ENCODE assay signal across 9 cellular contexts in the genomic region with DNA sequence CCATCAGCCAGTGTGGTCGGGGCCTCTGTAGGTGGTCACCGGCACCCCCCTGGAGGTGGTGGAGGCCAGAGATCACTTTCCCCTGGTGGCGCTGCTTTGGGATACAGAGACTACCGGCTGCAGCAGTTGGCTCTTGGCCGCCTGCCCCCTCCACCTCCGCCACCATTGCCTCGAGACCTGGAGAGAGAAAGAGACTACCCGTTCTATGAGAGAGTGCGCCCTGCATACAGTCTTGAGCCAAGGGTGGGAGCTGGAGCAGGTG. TPM values are rescaled to one million over a fixed set of nuclear protein-coding genes. Genes with fewer than 3 reads are reported as not detected.
A peak's percentile ranks its signal among the peaks of the same experiment; 100 is the strongest.
DNase-seq lines count a peak whose midpoint lies in the region; ATAC-seq and TF ChIP-seq lines count a peak whose summit lies in the region.
"Had no signal": no experiment of that assay in that cellular context is flagged by ENCODE, and none has a peak within 500 bp of the region (broad histone marks: within the 10 kb centered on the region; RNA-seq: fewer than 3 reads in every experiment).

No MANE protein-coding gene starts in this region.

- H3K36me3 Mint-ChIP-seq in CD8-positive, alpha-beta memory T cell: peaks cover 3 to 8% (median 7%) of the 10 kb centered on the region in 3 donors
- peaks cover 53% of the 10 kb centered on the region for H3K36me3 Mint-ChIP-seq in activated CD4-positive, alpha-beta memory T cell treated with anti-CD3 and anti-CD28 coated beads for 36 hours
- H3K36me3 Mint-ChIP-seq in activated T-cell treated with anti-CD3 and anti-CD28 coated beads, Interleukin-2, amount 50 U/mL, for 4 hours (ENCODE audit: insufficient read depth): peaks cover 43% of the 10 kb centered on the region

- POLR2A ChIA-PET in CD8-positive, alpha-beta memory T cell (lab: Charles Lee): interaction anchor here (2.2 to 3.1 kb wide), 2 partner anchors 69 to 130 kb away, joined by 16 to 42 read pairs; a partner anchor contains a TSS
- POLR2A ChIA-PET in activated CD4-positive, alpha-beta memory T cell treated with anti-CD3 and anti-CD28 coated beads for 36 hours (lab: Charles Lee): interaction anchor here (1.1 to 3.7 kb wide), 6 partner anchors 9 to 133 kb away, joined by 3 to 16 read pairs (median 14); a partner anchor contains a TSS

- H4K20me1 ChIP-seq in Loucy (ENCODE audit: insufficient read depth, low read length, poor library complexity, severe bottlenecking): peaks cover 57% of the 10 kb centered on the region

- H3K4me3 Mint-ChIP-seq in CD8-positive, alpha-beta memory T cell: no peak overlapping the region
- H3K4me3 Mint-ChIP-seq in activated CD4-positive, alpha-beta memory T cell treated with anti-CD3 and anti-CD28 coated beads for 36 hours: no peak overlapping the region
- H3K4me3 Mint-ChIP-seq in activated T-cell treated with anti-CD3 and anti-CD28 coated beads, Interleukin-2, amount 50 U/mL, for 4 hours: no peak overlapping the region
- H3K4me3 Mint-ChIP-seq: memory B cell had no signal

- H3K9me3 Mint-ChIP-seq in CD8-positive, alpha-beta memory T cell: no peaks in the 10 kb centered on the region
- no peaks in the 10 kb centered on the region for H3K9me3 Mint-ChIP-seq in activated CD4-positive, alpha-beta memory T cell treated with anti-CD3 and anti-CD28 coated beads for 36 hours
- H3K9me3 Mint-ChIP-seq in activated T-cell treated with anti-CD3 and anti-CD28 coated beads, Interleukin-2, amount 50 U/mL, for 4 hours: no peaks in the 10 kb centered on the region
- H3K9me3 Mint-ChIP-seq: memory B cell had no signal

- H3K9me2 ChIP-seq in Loucy (replicated peaks; ENCODE audit: low read depth, low read length): no peaks in the 10 kb centered on the region

- H3K27me3 Mint-ChIP-seq in CD8-positive, alpha-beta memory T cell: no peaks in the 10 kb centered on the region
- H3K27me3 Mint-ChIP-seq in activated CD4-positive, alpha-beta memory T cell treated with anti-CD3 and anti-CD28 coated beads for 36 hours: no peaks in the 10 kb centered on the region
- no peaks in the 10 kb centered on the region for H3K27me3 Mint-ChIP-seq in activated T-cell treated with anti-CD3 and anti-CD28 coated beads, Interleukin-2, amount 50 U/mL, for 4 hours (ENCODE audit: low read depth)
- H3K27me3 Mint-ChIP-seq: memory B cell had no signal

- H3F3A ChIP-seq in Loucy (ENCODE audit: low read depth): no peaks in the 10 kb centered on the region

- H3K9ac ChIP-seq in Loucy (ENCODE audit: low read depth, low read length, poor library complexity, severe bottlenecking): peak overlapping the region; percentile 85

- ATAC-seq in activated T-cell treated with anti-CD3 and anti-CD28 coated beads, Interleukin-2, amount 50 U/mL, for 4 hours: no peak
- ATAC-seq in HG02981 (IDR thresholded peaks at IDR 0.05; ENCODE audit: unreplicated experiment): no peak

- H3K4me2 ChIP-seq in Loucy (ENCODE audit: low read depth, low read length, poor library complexity, severe bottlenecking): peak overlapping the region; percentile 95

- DNase-seq in CD8-positive, alpha-beta memory T cell: no peak
- no peak for DNase-seq in esophagus squamous epithelium (lab: John Stamatoyannopoulos, UW)
- peak in 4 of 5 donors; percentile 24 to 60 (median 44) for DNase-seq in ovary
- DNase-seq in activated CD4-positive, alpha-beta memory T cell treated with anti-CD3 and anti-CD28 coated beads for 36 hours: no peak
- DNase-seq in activated T-cell treated with anti-CD3 and anti-CD28 coated beads, Interleukin-2, amount 50 U/mL, for 4 hours: no peak
- no peak for DNase-seq in NCI-H748 (lab: John Stamatoyannopoulos, UW; ENCODE audit: unreplicated experiment)

- peaks cover 73% of the 10 kb centered on the region for H3K79me2 ChIP-seq in Loucy (ENCODE audit: insufficient read depth, low read length)

- H2AFZ ChIP-seq in Loucy (ENCODE audit: low read length): no peak overlapping the region

- no peak overlapping the region for H3K27ac Mint-ChIP-seq in CD8-positive, alpha-beta memory T cell
- H3K27ac Mint-ChIP-seq in activated CD4-positive, alpha-beta memory T cell treated with anti-CD3 and anti-CD28 coated beads for 36 hours: no peak overlapping the region
- H3K27ac Mint-ChIP-seq: memory B cell had no signal

- WGBS in esophagus squamous epithelium, 2 donors: 0% methylated on average over 2 of the region's 9 CpGs; no CpG with 5 or more reads in 1 of the 2 donors
- 4 to 13% (median 4%) methylated on average over 9 of the region's 9 CpGs for WGBS in ovary, 3 donors

- peaks cover 64 to 74% (median 74%) of the 10 kb centered on the region in 3 donors for H3K4me1 Mint-ChIP-seq in CD8-positive, alpha-beta memory T cell
- H3K4me1 Mint-ChIP-seq in activated CD4-positive, alpha-beta memory T cell treated with anti-CD3 and anti-CD28 coated beads for 36 hours (ENCODE audit: low read depth): peaks cover 66% of the 10 kb centered on the region
- peaks cover 67% of the 10 kb centered on the region for H3K4me1 Mint-ChIP-seq in activated T-cell treated with anti-CD3 and anti-CD28 coated beads, Interleukin-2, amount 50 U/mL, for 4 hours (ENCODE audit: low read depth)

- TF ChIP-seq EP300 in ovary (IDR thresholded peaks at IDR 0.05): no peak

- peaks cover 60% of the 10 kb centered on the region for H3K4me1 ChIP-seq in CD8-positive, alpha-beta memory T cell (ENCODE audit: insufficient read depth, low read length)
- H3K4me1 ChIP-seq in Loucy (ENCODE audit: insufficient read depth, low read length, poor library complexity, severe bottlenecking): peaks cover 61% of the 10 kb centered on the region
- H3K4me1 ChIP-seq in esophagus squamous epithelium: peaks cover 30 to 70% (median 45%) of the 10 kb centered on the region in 3 donors
- peaks cover 13% of the 10 kb centered on the region for H3K4me1 ChIP-seq in ovary (ENCODE audit: insufficient read depth)

- H3K27me3 ChIP-seq in CD8-positive, alpha-beta memory T cell (ENCODE audit: insufficient read depth, low read length, poor library complexity, severe bottlenecking): no peaks in the 10 kb centered on the region
- H3K27me3 ChIP-seq in Loucy (ENCODE audit: insufficient read depth, low read length, poor library complexity, severe bottlenecking) (no peaks in the 10 kb centered on the region), esophagus squamous epithelium (no peaks in the 10 kb centered on the region), ovary (no peaks in the 10 kb centered on the region)

- intact Hi-C loops in esophagus squamous epithelium (cut with DNase I) (no loop called here), ovary (cut with DNase I) (loop anchor here in 1 of 4 donors (10.0 kb wide), 1 partner anchor 55 kb away; a partner anchor contains a TSS)
- intact Hi-C loops in activated CD4-positive, alpha-beta memory T cell treated with anti-CD3 and anti-CD28 coated beads for 36 hours (cut with micrococcal nuclease): no loop called here

- TF ChIP-seq CTCF in Loucy (conservative IDR thresholded peaks at IDR 0.05; ENCODE audit: low read length) (0 out of 2 replicates have a peak, but pooled peaks have one; percentile 12), esophagus squamous epithelium (IDR thresholded peaks at IDR 0.05) (no peak), ovary (IDR thresholded peaks at IDR 0.05) (no peak)

- H3K9me3 ChIP-seq in CD8-positive, alpha-beta memory T cell (ENCODE audit: low read length): no peaks in the 10 kb centered on the region
- H3K9me3 ChIP-seq in Loucy (ENCODE audit: insufficient read depth, low read depth, low read length) (no peaks in the 10 kb centered on the region), esophagus squamous epithelium (no peaks in the 10 kb centered on the region), ovary (no peaks in the 10 kb centered on the region)

- CTCF ChIA-PET in CD8-positive, alpha-beta memory T cell (lab: Charles Lee): interaction anchor here (1.1 to 8.2 kb wide), 5 partner anchors 9 to 132 kb away, joined by 4 to 77 read pairs (median 9); a partner anchor contains a TSS
- CTCF ChIA-PET in activated CD4-positive, alpha-beta memory T cell treated with anti-CD3 and anti-CD28 coated beads for 36 hours (lab: Charles Lee): interaction anchor here (1.2 to 8.5 kb wide), 5 partner anchors 9 to 156 kb away, joined by 5 to 107 read pairs (median 36); a partner anchor contains a TSS

- H3K36me3 ChIP-seq in CD8-positive, alpha-beta memory T cell (ENCODE audit: insufficient read depth, low read length): peaks cover 4% of the 10 kb centered on the region
- H3K36me3 ChIP-seq in Loucy (ENCODE audit: insufficient read depth, low read length) (peaks cover 41% of the 10 kb centered on the region), esophagus squamous epithelium (peaks cover 0 to 19% (median 0%) of the 10 kb centered on the region in 3 donors), ovary (no peaks in the 10 kb centered on the region)

- H3K4me3 ChIP-seq in CD8-positive, alpha-beta memory T cell (ENCODE audit: low read length): peak overlapping the region; percentile 80
- H3K4me3 ChIP-seq in Loucy (ENCODE audit: low read length, poor library complexity, severe bottlenecking) (peak overlapping the region; percentile 83), esophagus squamous epithelium (peak overlapping the region; percentile 83 to 90 (median 88)), ovary (peak overlapping the region; percentile 96)

- H3K27ac ChIP-seq in CD8-positive, alpha-beta memory T cell (ENCODE audit: low read depth, low read length): peak overlapping the region; percentile 97
- H3K27ac ChIP-seq in esophagus squamous epithelium: peak overlapping the region; percentile 88 to 98 (median 94)
- H3K27ac ChIP-seq in ovary: no peak overlapping the region

- no peak for TF ChIP-seq POLR2A in esophagus squamous epithelium (IDR thresholded peaks at IDR 0.05)
- no peak for TF ChIP-seq POLR2A in ovary (IDR thresholded peaks at IDR 0.05)

RNA-seq across cellular contexts. Expression of a gene that starts 1.0 kb away (rescaled TPM):
- 10 to 100 TPM; 53.9 to 54.0 TPM for total RNA-seq in CD8-positive, alpha-beta memory T cell
- polyA plus RNA-seq in CD8-positive, alpha-beta memory T cell: 10.7 TPM
- total RNA-seq in esophagus squamous epithelium: 10 to 100 TPM; 10.5 to 39.5 (median 23.0) TPM
- 10 to 100 TPM; 21.2 to 28.7 (median 26.2) TPM for total RNA-seq in ovary
- 1 to 10 TPM; 3.4 to 3.5 TPM for polyA plus RNA-seq in ovary
- total RNA-seq in activated CD4-positive, alpha-beta memory T cell treated with anti-CD3 and anti-CD28 coated beads for 36 hours: 10 to 100 TPM; 59.1 to 60.2 TPM
- total RNA-seq in activated T-cell treated with anti-CD3 and anti-CD28 coated beads, Interleukin-2, amount 50 U/mL, for 4 hours: 10 to 100 TPM; 44.5 to 49.2 (median 47.4) TPM

RNA-seq across cellular contexts. Expression of a gene that starts 50.7 kb away (rescaled TPM):
- total RNA-seq in CD8-positive, alpha-beta memory T cell: under 1 TPM; 0.09 to 0.13 TPM
- polyA plus RNA-seq in CD8-positive, alpha-beta memory T cell: 0.49 TPM
- total RNA-seq in esophagus squamous epithelium: 1 to 10 TPM in 2 of 4 donors, under 1 TPM in 1, not detected in 1; 0.88 to 4.5 (median 4.2) TPM
- 10 to 100 TPM; 14.5 to 33.7 (median 21.2) TPM for total RNA-seq in ovary
- 10 to 100 TPM; 23.9 to 33.0 TPM for polyA plus RNA-seq in ovary
- under 1 TPM; 0.19 to 0.48 TPM for total RNA-seq in activated CD4-positive, alpha-beta memory T cell treated with anti-CD3 and anti-CD28 coated beads for 36 hours
- under 1 TPM; 0.11 to 0.40 (median 0.28) TPM for total RNA-seq in activated T-cell treated with anti-CD3 and anti-CD28 coated beads, Interleukin-2, amount 50 U/mL, for 4 hours

Comparison
In these comparisons a context has a peak if more than half of its experiments do, and no peak if none do; other contexts are left out.
1. DNase-seq: peak in ovary (4 of 5); none in CD8-positive, alpha-beta memory T cell (0 of 5), esophagus squamous epithelium (single experiment), activated CD4-positive, alpha-beta memory T cell treated with anti-CD3 and anti-CD28 coated beads for 36 hours (single experiment), activated T-cell treated with anti-CD3 and anti-CD28 coated beads, Interleukin-2, amount 50 U/mL, for 4 hours (single experiment) and NCI-H748 (single experiment).
2. H3K27ac ChIP-seq: peak in CD8-positive, alpha-beta memory T cell (single experiment) and esophagus squamous epithelium (4 of 4); none in ovary (0 of 2).
3. Peak in every context shown above with its lines, with median percentiles within 50 percentile points of each other: H3K4me3 ChIP-seq.